ENCODE assay signal across 23 cellular contexts in the genomic region with DNA sequence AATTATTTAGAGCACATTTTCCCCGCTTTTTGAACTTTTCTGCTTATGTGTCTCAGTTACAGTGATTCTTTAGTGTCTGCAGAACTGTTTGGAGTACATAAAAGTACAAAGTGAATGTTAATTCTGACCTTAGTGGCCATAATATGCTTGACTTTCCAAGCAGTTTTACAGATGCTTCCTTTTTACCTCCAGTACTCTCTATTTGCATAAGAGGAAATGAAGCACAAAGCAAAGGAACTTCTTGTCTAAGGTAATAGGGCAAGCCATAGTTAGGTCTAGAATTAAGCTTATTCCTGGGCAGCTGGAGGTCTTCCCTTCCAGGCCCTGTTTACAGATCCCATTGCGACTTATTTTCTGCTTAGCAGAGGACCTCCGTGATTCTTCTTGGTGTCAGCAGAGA. TPM values are rescaled to one million over a fixed set of nuclear protein-coding genes. Genes with fewer than 3 reads are reported as not detected.
DNase-seq lines count a peak whose midpoint lies in the region; ATAC-seq, FAIRE-seq and TF ChIP-seq lines count a peak whose summit lies in the region.
"Had no signal": no experiment of that assay in that cellular context is flagged by ENCODE, and none has a peak within 500 bp of the region (broad histone marks: within the 10 kb centered on the region; RNA-seq: fewer than 3 reads in every experiment).

No MANE protein-coding gene starts in this region.

- TF ChIP-seq CTCF in OCI-LY3 (IDR thresholded peaks at IDR 0.05; ENCODE audit: low read depth, low read length) (no peak), HepG2 (CRISPR knock-in tag; IDR thresholded peaks at IDR 0.05) (no peak)

- H3K4me2 ChIP-seq in OCI-LY3 (ENCODE audit: low read length) (peak overlapping the region; percentile 40), HepG2 (ENCODE audit: low read depth, low read length) (no peak overlapping the region)

- DNase-seq in T-helper 1 cell: no peak
- no peak for DNase-seq in CD4-positive, alpha-beta memory T cell
- peak in 1 of 2 donors; percentile 33 for DNase-seq in memory B cell (ENCODE audit: low spot score in 2 of 2)
- no peak for DNase-seq in HepG2 (ENCODE audit: low spot score)
- DNase-seq in left cardiac atrium: no peak
- DNase-seq: activated CD4-positive, CD25-positive, alpha-beta regulatory T cell; activated CD8-positive, alpha-beta memory T cell treated with anti-CD3 and anti-CD28 coated beads, Interleukin-2, amount 50 U/mL, for 48 hours; activated naive CD4-positive, alpha-beta T cell treated with anti-CD3 and anti-CD28 coated beads, Interleukin-2, amount 50 U/mL, for 16 hours; BE2C; DMS79; dorsolateral prefrontal cortex; left lung; NCI-H187 treated with DMSO at 0.1 percent for 48 hours; ovary; stimulated activated CD4-positive, alpha-beta T cell treated with anti-CD3 and anti-CD28 coated beads, Interleukin-4, amount 100 ng/mL, for 1 hour; stimulated activated CD8-positive, alpha-beta memory T cell treated with anti-CD3 and anti-CD28 coated beads, Interleukin-4, amount 100 ng/mL, for 48 hours had no signal

- H2AFZ ChIP-seq in OCI-LY3 (ENCODE audit: low read depth, low read length) (no peak overlapping the region), HepG2 (ENCODE audit: low read length) (no peak overlapping the region)

- H3K27me3 Mint-ChIP-seq in T-helper 1 cell treated with Interleukin-12 subunit alpha and Interleukin-12 subunit beta and Interleukin-4 antibody, amounts not matched to agents 30 μg/mL and 1 μg/mL, for 36 hours (ENCODE audit: low read depth): no peaks in the 10 kb centered on the region
- no peaks in the 10 kb centered on the region for H3K27me3 Mint-ChIP-seq in CD4-positive, alpha-beta memory T cell
- no peaks in the 10 kb centered on the region for H3K27me3 Mint-ChIP-seq in memory B cell

- no peak for TF ChIP-seq RAD21 in HepG2 (CRISPR knock-in tag; IDR thresholded peaks at IDR 0.05)

- no peak overlapping the region for H3K9ac ChIP-seq in OCI-LY3 (ENCODE audit: low read length)
- no peak overlapping the region for H3K9ac ChIP-seq in HepG2 (ENCODE audit: insufficient read depth, low read depth, low read length)

- CTCF ChIA-PET in CD4-positive, alpha-beta memory T cell (lab: Charles Lee; ENCODE audit: partially characterized antibody): interaction anchor here (1.6 to 1.8 kb wide), 2 partner anchors 16 to 25 kb away, joined by 5 to 6 read pairs; no protein-coding TSS in a partner anchor
- CTCF ChIA-PET in HepG2 (lab: Yijun Ruan, JAX; ENCODE audit: low intra/inter-chr PET ratio, low total read pairs): no interaction called here

- peak; percentile 14 for ATAC-seq in memory B cell (ENCODE audit: low read depth)
- ATAC-seq in HepG2: no peak
- ATAC-seq in GM19324 (IDR thresholded peaks at IDR 0.05; ENCODE audit: low FRiP score, unreplicated experiment): no peak
- ATAC-seq in left cardiac atrium: no peak
- ATAC-seq: esophagus mucosa, left lung had no signal

- in situ Hi-C loops in HepG2 (cut with HindIII; ENCODE audit: extremely low pct_ligation_motif_present, low pct_unique_long_range_greater_than_20kb): no loop called here

- 97% methylated on average over 3 of the region's 3 CpGs for WGBS in HepG2 (ENCODE audit: low lambda C conversion rate)

- no peaks in the 10 kb centered on the region for H3K9me3 Mint-ChIP-seq in T-helper 1 cell treated with Interleukin-12 subunit alpha and Interleukin-12 subunit beta and Interleukin-4 antibody, amounts not matched to agents 30 μg/mL and 1 μg/mL, for 36 hours
- H3K9me3 Mint-ChIP-seq in CD4-positive, alpha-beta memory T cell: no peaks in the 10 kb centered on the region
- H3K9me3 Mint-ChIP-seq in memory B cell: no peaks in the 10 kb centered on the region

- H3K27ac Mint-ChIP-seq in T-helper 1 cell treated with Interleukin-12 subunit alpha and Interleukin-12 subunit beta and Interleukin-4 antibody, amounts not matched to agents 30 μg/mL and 1 μg/mL, for 36 hours: peak overlapping the region; percentile 68
- H3K27ac Mint-ChIP-seq in CD4-positive, alpha-beta memory T cell: peak overlapping the region in 4 of 7 donors; percentile 37 to 81 (median 66)
- peak overlapping the region; percentile 93 for H3K27ac Mint-ChIP-seq in memory B cell

- H4K20me1 ChIP-seq in OCI-LY3 (ENCODE audit: insufficient read depth, low read length) (peaks cover 75% of the 10 kb centered on the region), HepG2 (ENCODE audit: insufficient read depth, low read length) (peaks cover 62% of the 10 kb centered on the region)

- no peaks in the 10 kb centered on the region for H3K27me3 ChIP-seq in CD4-positive, alpha-beta memory T cell (ENCODE audit: insufficient read depth, low read length)
- H3K27me3 ChIP-seq in OCI-LY3 (ENCODE audit: low read depth, low read length) (no peaks in the 10 kb centered on the region), HepG2 (ENCODE audit: control insufficient read depth in 1 of 2, insufficient read depth in 2 of 2, low read length in 2 of 2) (no peaks in the 10 kb centered on the region; a peak in 1 of 5 replicates)
- H3K27me3 ChIP-seq: BE2C, dorsolateral prefrontal cortex, left lung, ovary had no signal

- peak overlapping the region; percentile 56 for H3K4me3 Mint-ChIP-seq in T-helper 1 cell treated with Interleukin-12 subunit alpha and Interleukin-12 subunit beta and Interleukin-4 antibody, amounts not matched to agents 30 μg/mL and 1 μg/mL, for 36 hours
- peak overlapping the region in 6 of 8 donors; percentile 18 to 64 (median 51) for H3K4me3 Mint-ChIP-seq in CD4-positive, alpha-beta memory T cell
- peak overlapping the region; percentile 84 for H3K4me3 Mint-ChIP-seq in memory B cell

- POLR2A ChIA-PET in CD4-positive, alpha-beta memory T cell (lab: Charles Lee; ENCODE audit: partially characterized antibody): interaction anchor here (1.6 to 8.0 kb wide), 4 partner anchors 9 to 43 kb away, joined by 5 to 186 read pairs (median 102); a partner anchor contains a TSS
- POLR2A ChIA-PET in HepG2 (lab: Yijun Ruan, JAX): interaction anchor here (1.0 to 1.2 kb wide), 2 partner anchors 9 to 25 kb away, joined by 3 read pairs; no protein-coding TSS in a partner anchor

- H3K4me3 ChIP-seq in CD4-positive, alpha-beta memory T cell (ENCODE audit: low read length in 2 of 2): no peak overlapping the region
- peak overlapping the region; percentile 13; the same call in 1 of the 2 replicates for H3K4me3 ChIP-seq in OCI-LY3 (ENCODE audit: low read length)
- H3K4me3 ChIP-seq in HepG2 (replicated peaks in 1 of 3; ENCODE audit: insufficient read depth in 1 of 3, low read depth in 2 of 3, low read length in 3 of 3): no peak overlapping the region
- H3K4me3 ChIP-seq: dorsolateral prefrontal cortex, HAP-1, left lung, ovary, thoracic aorta had no signal

- FAIRE-seq in HepG2 (lab: Jason Lieb, UNC): no peak

- no peaks in the 10 kb centered on the region for H3K9me3 ChIP-seq in CD4-positive, alpha-beta memory T cell (ENCODE audit: control insufficient read depth in 1 of 2, low read length in 2 of 2)
- H3K9me3 ChIP-seq in OCI-LY3 (ENCODE audit: insufficient read depth, low read length) (no peaks in the 10 kb centered on the region), HepG2 (ENCODE audit: low read length) (no peaks in the 10 kb centered on the region)
- H3K9me3 ChIP-seq: BE2C, HAP-1, left lung, ovary, thoracic aorta had no signal

- H3K36me3 Mint-ChIP-seq in T-helper 1 cell treated with Interleukin-12 subunit alpha and Interleukin-12 subunit beta and Interleukin-4 antibody, amounts not matched to agents 30 μg/mL and 1 μg/mL, for 36 hours (ENCODE audit: low read depth): peaks cover 29% of the 10 kb centered on the region
- H3K36me3 Mint-ChIP-seq in CD4-positive, alpha-beta memory T cell: peaks cover 14 to 62% of the 10 kb centered on the region in 2 donors
- H3K36me3 Mint-ChIP-seq in memory B cell: peaks cover 13% of the 10 kb centered on the region

- no peak overlapping the region for H3K27ac ChIP-seq in CD4-positive, alpha-beta memory T cell (ENCODE audit: low read depth, low read length)
- H3K27ac ChIP-seq in OCI-LY3 (ENCODE audit: low read length): no peak overlapping the region
- no peak overlapping the region for H3K27ac ChIP-seq in HepG2 (ENCODE audit: extremely low read length, insufficient read depth, low read length)
- H3K27ac ChIP-seq: 22Rv1, ovary, thoracic aorta had no signal

- H3K36me3 ChIP-seq in CD4-positive, alpha-beta memory T cell (ENCODE audit: insufficient read depth, low read length): peaks cover 23% of the 10 kb centered on the region
- peaks cover 37% of the 10 kb centered on the region for H3K36me3 ChIP-seq in OCI-LY3 (replicated peaks; ENCODE audit: low read depth, low read length)
- H3K36me3 ChIP-seq in HepG2 (replicated peaks in 1 of 2; ENCODE audit: control insufficient read depth in 1 of 2, insufficient read depth in 2 of 2, low read length in 2 of 2): peaks cover 13 to 27% of the 10 kb centered on the region in 2 experiments
- H3K36me3 ChIP-seq: ovary had no signal

- intact Hi-C loops in CD4-positive, alpha-beta memory T cell (cut with micrococcal nuclease): loop anchor here (5.0 to 10.0 kb wide), 3 partner anchors 278 to 655 kb away; a partner anchor contains a TSS
- intact Hi-C loops in HepG2 (cut with micrococcal nuclease; ENCODE audit: unreplicated experiment) (no loop called here), left cardiac atrium (cut with DNase I) (no loop called here)

- H3K4me1 Mint-ChIP-seq in T-helper 1 cell treated with Interleukin-12 subunit alpha and Interleukin-12 subunit beta and Interleukin-4 antibody, amounts not matched to agents 30 μg/mL and 1 μg/mL, for 36 hours (ENCODE audit: low read depth): peaks cover 66% of the 10 kb centered on the region
- H3K4me1 Mint-ChIP-seq in CD4-positive, alpha-beta memory T cell: peaks cover 63 to 93% (median 76%) of the 10 kb centered on the region in 4 donors
- H3K4me1 Mint-ChIP-seq in memory B cell: peaks cover 61% of the 10 kb centered on the region

- peaks cover 78% of the 10 kb centered on the region for H3K4me1 ChIP-seq in CD4-positive, alpha-beta memory T cell (ENCODE audit: insufficient read depth, low read length)
- H3K4me1 ChIP-seq in OCI-LY3 (ENCODE audit: low read length): peaks cover 36% of the 10 kb centered on the region
- peaks cover 24% of the 10 kb centered on the region for H3K4me1 ChIP-seq in HepG2 (ENCODE audit: insufficient read depth, low read length)

- BruUV-seq in HepG2 (replicated peaks; lab: Mats Ljungman, UMichigan): no TSS peak

- no peak for TF ChIP-seq EP300 in HepG2 (IDR thresholded peaks at IDR 0.05; ENCODE audit: low read depth in 2 of 2, low read length in 2 of 2)
- TF ChIP-seq EP300 in HepG2 (CRISPR knock-in tag; IDR thresholded peaks at IDR 0.05; ENCODE audit: borderline replicate concordance): no peak

- TF ChIP-seq POLR2A in HepG2 (IDR thresholded peaks at IDR 0.05; ENCODE audit: insufficient read depth in 1 of 2, low read depth in 2 of 2, low read length in 2 of 2): no peak

- peaks cover 86% of the 10 kb centered on the region for H3K79me2 ChIP-seq in OCI-LY3 (ENCODE audit: low read length)
- peaks cover 82% of the 10 kb centered on the region for H3K79me2 ChIP-seq in HepG2 (ENCODE audit: insufficient read depth, low read length)

RNA-seq across cellular contexts. Expression of a gene that starts 3.6 kb away (rescaled TPM):
- 10 to 100 TPM; 94.1 to 96.6 TPM for total RNA-seq in CD4-positive, alpha-beta memory T cell
- polyA plus RNA-seq in CD4-positive, alpha-beta memory T cell: 10 to 100 TPM; 14.6 to 30.8 TPM
- total RNA-seq in HepG2 (2016; rRNA removed; fragmentation: Illumina TruSeq; extraction: Trizol) (22.3 and 24.6 TPM in 2 replicates), left cardiac atrium (10 to 100 TPM; 25.1 to 33.5 TPM)
- total RNA-seq in HepG2 (2016; cell fraction: cytosol; rRNA removed; fragmentation: Illumina TruSeq; extraction: Trizol; ENCODE audit: low read depth): 9.4 and 11.9 TPM in 2 replicates
- total RNA-seq in HepG2 (2016; cell fraction: insoluble cytoplasmic fraction; rRNA removed; fragmentation: Illumina TruSeq; extraction: Trizol): 22.2 and 23.5 TPM in 2 replicates
- 10.5 and 13.9 TPM in 2 replicates for total RNA-seq in HepG2 (2016; cell fraction: membrane; rRNA removed; fragmentation: Illumina TruSeq; extraction: Trizol)
- total RNA-seq in HepG2 (2016; cell fraction: nucleus; rRNA removed; fragmentation: Illumina TruSeq; extraction: Trizol): 28.5 and 30.6 TPM in 2 replicates
- polyA plus RNA-seq in HepG2 (2011; rRNA removed): 27.0 and 34.6 TPM in 2 replicates
- 12.2 TPM in 2 replicates for polyA plus RNA-seq in HepG2 (2011; cell fraction: cytosol; rRNA removed)
- 95.6 and 97.7 TPM in 2 replicates for polyA plus RNA-seq in HepG2 (2011; cell fraction: nucleus; rRNA removed)
- 27.1 and 32.6 TPM in 2 replicates for polyA plus RNA-seq in HepG2 (2012)
- polyA plus RNA-seq in HepG2 (2016; cell fraction: cytosol; fragmentation: Illumina TruSeq; extraction: Trizol; ENCODE audit: low read depth): 1.9 and 2.1 TPM in 2 replicates
- polyA plus RNA-seq in HepG2 (2016; cell fraction: insoluble cytoplasmic fraction; fragmentation: Illumina TruSeq; extraction: Trizol; ENCODE audit: low read depth): 11.2 and 13.8 TPM in 2 replicates
- 4.8 and 5.6 TPM in 2 replicates for polyA plus RNA-seq in HepG2 (2016; cell fraction: membrane; fragmentation: Illumina TruSeq; extraction: Trizol; ENCODE audit: low read depth)
- 23.2 and 23.4 TPM in 2 replicates for polyA plus RNA-seq in HepG2 (2016; cell fraction: nucleus; fragmentation: Illumina TruSeq; extraction: Trizol; ENCODE audit: insufficient read depth, low read depth)
- 58.7 and 59.1 TPM in 2 replicates for polyA minus RNA-seq in HepG2 (2011; rRNA and poly(A)+ RNA removed; ENCODE audit: low replicate concordance)
- polyA minus RNA-seq in HepG2 (2011; cell fraction: cytosol; rRNA and poly(A)+ RNA removed): 15.1 and 17.8 TPM in 2 replicates
- polyA minus RNA-seq in HepG2 (2011; cell fraction: nucleus; rRNA and poly(A)+ RNA removed): 81.0 and 88.9 TPM in 2 replicates

RNA-seq across cellular contexts. Expression of a gene that starts 8.6 kb away (rescaled TPM):
- total RNA-seq in CD4-positive, alpha-beta memory T cell: 10 to 100 TPM; 64.6 to 65.4 TPM
- 1 to 10 TPM; 8.0 to 9.6 TPM for polyA plus RNA-seq in CD4-positive, alpha-beta memory T cell
- 30.6 and 31.7 TPM in 2 replicates for total RNA-seq in HepG2 (2016; rRNA removed; fragmentation: Illumina TruSeq; extraction: Trizol)
- 8.1 and 9.2 TPM in 2 replicates for total RNA-seq in HepG2 (2016; cell fraction: cytosol; rRNA removed; fragmentation: Illumina TruSeq; extraction: Trizol; ENCODE audit: low read depth)
- 26.6 and 29.1 TPM in 2 replicates for total RNA-seq in HepG2 (2016; cell fraction: insoluble cytoplasmic fraction; rRNA removed; fragmentation: Illumina TruSeq; extraction: Trizol)
- total RNA-seq in HepG2 (2016; cell fraction: membrane; rRNA removed; fragmentation: Illumina TruSeq; extraction: Trizol): 33.4 and 36.1 TPM in 2 replicates
- total RNA-seq in HepG2 (2016; cell fraction: nucleus; rRNA removed; fragmentation: Illumina TruSeq; extraction: Trizol): 17.6 and 22.7 TPM in 2 replicates
- polyA plus RNA-seq in HepG2 (2011; rRNA removed): 38.4 and 44.5 TPM in 2 replicates
- polyA plus RNA-seq in HepG2 (2011; cell fraction: cytosol; rRNA removed): 39.7 and 45.2 TPM in 2 replicates
- 36.9 and 44.6 TPM in 2 replicates for polyA plus RNA-seq in HepG2 (2011; cell fraction: nucleus; rRNA removed)
- 28.7 and 33.3 TPM in 2 replicates for polyA plus RNA-seq in HepG2 (2012)
- polyA plus RNA-seq in HepG2 (2016; cell fraction: cytosol; fragmentation: Illumina TruSeq; extraction: Trizol; ENCODE audit: low read depth): 7.4 and 8.3 TPM in 2 replicates
- 28.7 and 31.1 TPM in 2 replicates for polyA plus RNA-seq in HepG2 (2016; cell fraction: insoluble cytoplasmic fraction; fragmentation: Illumina TruSeq; extraction: Trizol; ENCODE audit: low read depth)
- 21.8 and 25.8 TPM in 2 replicates for polyA plus RNA-seq in HepG2 (2016; cell fraction: membrane; fragmentation: Illumina TruSeq; extraction: Trizol; ENCODE audit: low read depth)
- 40.7 and 49.6 TPM in 2 replicates for polyA plus RNA-seq in HepG2 (2016; cell fraction: nucleus; fragmentation: Illumina TruSeq; extraction: Trizol; ENCODE audit: insufficient read depth, low read depth)
- polyA minus RNA-seq in HepG2 (2011; rRNA and poly(A)+ RNA removed; ENCODE audit: low replicate concordance): 51.9 and 81.6 TPM in 2 replicates
- polyA minus RNA-seq in HepG2 (2011; cell fraction: cytosol; rRNA and poly(A)+ RNA removed): 20.5 and 24.2 TPM in 2 replicates
- polyA minus RNA-seq in HepG2 (2011; cell fraction: nucleus; rRNA and poly(A)+ RNA removed): 25.5 and 25.6 TPM in 2 replicates
- total RNA-seq in left cardiac atrium: 10 to 100 TPM; 22.7 to 33.2 TPM

RNA-seq across cellular contexts. Expression of a gene that starts 27.5 kb away (rescaled TPM):
- total RNA-seq in CD4-positive, alpha-beta memory T cell: 10 to 100 TPM; 41.2 to 42.3 TPM
- polyA plus RNA-seq in CD4-positive, alpha-beta memory T cell: 10 to 100 TPM; 60.3 to 78.9 TPM
- total RNA-seq in HepG2 (2016; rRNA removed; fragmentation: Illumina TruSeq; extraction: Trizol) (118 and 143 TPM in 2 replicates), left cardiac atrium (10 to 100 TPM; 56.0 to 67.2 TPM)
- 46.5 and 54.3 TPM in 2 replicates for total RNA-seq in HepG2 (2016; cell fraction: cytosol; rRNA removed; fragmentation: Illumina TruSeq; extraction: Trizol; ENCODE audit: low read depth)
- total RNA-seq in HepG2 (2016; cell fraction: insoluble cytoplasmic fraction; rRNA removed; fragmentation: Illumina TruSeq; extraction: Trizol): 112 and 138 TPM in 2 replicates
- 120 and 127 TPM in 2 replicates for total RNA-seq in HepG2 (2016; cell fraction: membrane; rRNA removed; fragmentation: Illumina TruSeq; extraction: Trizol)
- 42.3 and 47.4 TPM in 2 replicates for total RNA-seq in HepG2 (2016; cell fraction: nucleus; rRNA removed; fragmentation: Illumina TruSeq; extraction: Trizol)
- 37.3 and 46.9 TPM in 2 replicates for polyA plus RNA-seq in HepG2 (2011; rRNA removed)
- polyA plus RNA-seq in HepG2 (2011; cell fraction: cytosol; rRNA removed): 27.5 and 46.2 TPM in 2 replicates
- polyA plus RNA-seq in HepG2 (2011; cell fraction: nucleus; rRNA removed): 8.9 and 10.9 TPM in 2 replicates
- 46.1 and 62.9 TPM in 2 replicates for polyA plus RNA-seq in HepG2 (2012)
- 63.6 and 70.9 TPM in 2 replicates for polyA plus RNA-seq in HepG2 (2016; cell fraction: cytosol; fragmentation: Illumina TruSeq; extraction: Trizol; ENCODE audit: low read depth)
- polyA plus RNA-seq in HepG2 (2016; cell fraction: insoluble cytoplasmic fraction; fragmentation: Illumina TruSeq; extraction: Trizol; ENCODE audit: low read depth): 161 and 162 TPM in 2 replicates
- polyA plus RNA-seq in HepG2 (2016; cell fraction: membrane; fragmentation: Illumina TruSeq; extraction: Trizol; ENCODE audit: low read depth): 126 and 148 TPM in 2 replicates
- 85.7 and 87.7 TPM in 2 replicates for polyA plus RNA-seq in HepG2 (2016; cell fraction: nucleus; fragmentation: Illumina TruSeq; extraction: Trizol; ENCODE audit: insufficient read depth, low read depth)
- 34.4 and 37.5 TPM in 2 replicates for polyA minus RNA-seq in HepG2 (2011; rRNA and poly(A)+ RNA removed; ENCODE audit: low replicate concordance)
- 28.1 and 28.5 TPM in 2 replicates for polyA minus RNA-seq in HepG2 (2011; cell fraction: cytosol; rRNA and poly(A)+ RNA removed)
- 11.8 and 15.4 TPM in 2 replicates for polyA minus RNA-seq in HepG2 (2011; cell fraction: nucleus; rRNA and poly(A)+ RNA removed)

RNA-seq across cellular contexts. Expression of a gene that starts 46.5 kb away (rescaled TPM):
- total RNA-seq in CD4-positive, alpha-beta memory T cell: 1,000 to 10,000 TPM in 1 of 2 experiments, 100 to 1,000 TPM in 1; 988 to 1,004 TPM
- polyA plus RNA-seq in CD4-positive, alpha-beta memory T cell: 100 to 1,000 TPM; 323 to 643 TPM
- 18.2 and 45.6 TPM in 2 replicates for total RNA-seq in HepG2 (2016; rRNA removed; fragmentation: Illumina TruSeq; extraction: Trizol)
- 7.7 and 8.7 TPM in 2 replicates for total RNA-seq in HepG2 (2016; cell fraction: cytosol; rRNA removed; fragmentation: Illumina TruSeq; extraction: Trizol; ENCODE audit: low read depth)
- total RNA-seq in HepG2 (2016; cell fraction: insoluble cytoplasmic fraction; rRNA removed; fragmentation: Illumina TruSeq; extraction: Trizol): 15.8 and 46.5 TPM in 2 replicates
- total RNA-seq in HepG2 (2016; cell fraction: membrane; rRNA removed; fragmentation: Illumina TruSeq; extraction: Trizol): 8.0 and 10.1 TPM in 2 replicates
- total RNA-seq in HepG2 (2016; cell fraction: nucleus; rRNA removed; fragmentation: Illumina TruSeq; extraction: Trizol): 45.0 and 55.0 TPM in 2 replicates
- 56.6 and 94.4 TPM in 2 replicates for polyA plus RNA-seq in HepG2 (2011; rRNA removed)
- 56.4 and 70.2 TPM in 2 replicates for polyA plus RNA-seq in HepG2 (2011; cell fraction: cytosol; rRNA removed)
- 131 and 136 TPM in 2 replicates for polyA plus RNA-seq in HepG2 (2011; cell fraction: nucleus; rRNA removed)
- polyA plus RNA-seq in HepG2 (2012): 54.3 and 62.5 TPM in 2 replicates
- polyA plus RNA-seq in HepG2 (2016; cell fraction: cytosol; fragmentation: Illumina TruSeq; extraction: Trizol; ENCODE audit: low read depth): 1.7 and 2.0 TPM in 2 replicates
- 13.1 and 15.6 TPM in 2 replicates for polyA plus RNA-seq in HepG2 (2016; cell fraction: insoluble cytoplasmic fraction; fragmentation: Illumina TruSeq; extraction: Trizol; ENCODE audit: low read depth)
- 2.6 and 3.3 TPM in 2 replicates for polyA plus RNA-seq in HepG2 (2016; cell fraction: membrane; fragmentation: Illumina TruSeq; extraction: Trizol; ENCODE audit: low read depth)
- 64.6 and 66.8 TPM in 2 replicates for polyA plus RNA-seq in HepG2 (2016; cell fraction: nucleus; fragmentation: Illumina TruSeq; extraction: Trizol; ENCODE audit: insufficient read depth, low read depth)
- polyA minus RNA-seq in HepG2 (2011; rRNA and poly(A)+ RNA removed; ENCODE audit: low replicate concordance): 70.8 and 210 TPM in 2 replicates
- polyA minus RNA-seq in HepG2 (2011; cell fraction: cytosol; rRNA and poly(A)+ RNA removed): 64.5 and 71.6 TPM in 2 replicates
- polyA minus RNA-seq in HepG2 (2011; cell fraction: nucleus; rRNA and poly(A)+ RNA removed): 46.5 and 51.3 TPM in 2 replicates
- 100 to 1,000 TPM; 109 to 133 TPM for total RNA-seq in left cardiac atrium

RNA-seq across cellular contexts. Expression of a gene that starts 52.9 kb away (rescaled TPM):
- total RNA-seq in CD4-positive, alpha-beta memory T cell: 10 to 100 TPM; 30.4 to 35.2 TPM
- 10 to 100 TPM in 1 of 2 donors, 1 to 10 TPM in 1; 3.8 to 10.5 TPM for polyA plus RNA-seq in CD4-positive, alpha-beta memory T cell
- total RNA-seq in HepG2 (2016; rRNA removed; fragmentation: Illumina TruSeq; extraction: Trizol) (19.7 and 28.8 TPM in 2 replicates), left cardiac atrium (10 to 100 TPM; 36.0 to 39.1 TPM)
- 12.4 and 14.6 TPM in 2 replicates for total RNA-seq in HepG2 (2016; cell fraction: cytosol; rRNA removed; fragmentation: Illumina TruSeq; extraction: Trizol; ENCODE audit: low read depth)
- 24.0 and 29.9 TPM in 2 replicates for total RNA-seq in HepG2 (2016; cell fraction: insoluble cytoplasmic fraction; rRNA removed; fragmentation: Illumina TruSeq; extraction: Trizol)
- 25.8 and 26.9 TPM in 2 replicates for total RNA-seq in HepG2 (2016; cell fraction: membrane; rRNA removed; fragmentation: Illumina TruSeq; extraction: Trizol)
- total RNA-seq in HepG2 (2016; cell fraction: nucleus; rRNA removed; fragmentation: Illumina TruSeq; extraction: Trizol): 10.3 and 13.5 TPM in 2 replicates
- polyA plus RNA-seq in HepG2 (2011; rRNA removed): 18.1 and 20.3 TPM in 2 replicates
- 20.1 and 21.1 TPM in 2 replicates for polyA plus RNA-seq in HepG2 (2011; cell fraction: cytosol; rRNA removed)
- 10.3 and 10.6 TPM in 2 replicates for polyA plus RNA-seq in HepG2 (2011; cell fraction: nucleus; rRNA removed)
- 11.6 and 15.0 TPM in 2 replicates for polyA plus RNA-seq in HepG2 (2012)
- polyA plus RNA-seq in HepG2 (2016; cell fraction: cytosol; fragmentation: Illumina TruSeq; extraction: Trizol; ENCODE audit: low read depth): 18.2 and 24.7 TPM in 2 replicates
- polyA plus RNA-seq in HepG2 (2016; cell fraction: insoluble cytoplasmic fraction; fragmentation: Illumina TruSeq; extraction: Trizol; ENCODE audit: low read depth): 43.2 and 46.0 TPM in 2 replicates
- 26.2 and 31.2 TPM in 2 replicates for polyA plus RNA-seq in HepG2 (2016; cell fraction: membrane; fragmentation: Illumina TruSeq; extraction: Trizol; ENCODE audit: low read depth)
- 33.6 and 34.6 TPM in 2 replicates for polyA plus RNA-seq in HepG2 (2016; cell fraction: nucleus; fragmentation: Illumina TruSeq; extraction: Trizol; ENCODE audit: insufficient read depth, low read depth)
- polyA minus RNA-seq in HepG2 (2011; rRNA and poly(A)+ RNA removed; ENCODE audit: low replicate concordance): 11.2 and 14.1 TPM in 2 replicates
- polyA minus RNA-seq in HepG2 (2011; cell fraction: cytosol; rRNA and poly(A)+ RNA removed): 4.4 and 4.7 TPM in 2 replicates
- 7.9 and 10.8 TPM in 2 replicates for polyA minus RNA-seq in HepG2 (2011; cell fraction: nucleus; rRNA and poly(A)+ RNA removed)
